ENCODE assay signal across 8 cellular contexts in the genomic region with DNA sequence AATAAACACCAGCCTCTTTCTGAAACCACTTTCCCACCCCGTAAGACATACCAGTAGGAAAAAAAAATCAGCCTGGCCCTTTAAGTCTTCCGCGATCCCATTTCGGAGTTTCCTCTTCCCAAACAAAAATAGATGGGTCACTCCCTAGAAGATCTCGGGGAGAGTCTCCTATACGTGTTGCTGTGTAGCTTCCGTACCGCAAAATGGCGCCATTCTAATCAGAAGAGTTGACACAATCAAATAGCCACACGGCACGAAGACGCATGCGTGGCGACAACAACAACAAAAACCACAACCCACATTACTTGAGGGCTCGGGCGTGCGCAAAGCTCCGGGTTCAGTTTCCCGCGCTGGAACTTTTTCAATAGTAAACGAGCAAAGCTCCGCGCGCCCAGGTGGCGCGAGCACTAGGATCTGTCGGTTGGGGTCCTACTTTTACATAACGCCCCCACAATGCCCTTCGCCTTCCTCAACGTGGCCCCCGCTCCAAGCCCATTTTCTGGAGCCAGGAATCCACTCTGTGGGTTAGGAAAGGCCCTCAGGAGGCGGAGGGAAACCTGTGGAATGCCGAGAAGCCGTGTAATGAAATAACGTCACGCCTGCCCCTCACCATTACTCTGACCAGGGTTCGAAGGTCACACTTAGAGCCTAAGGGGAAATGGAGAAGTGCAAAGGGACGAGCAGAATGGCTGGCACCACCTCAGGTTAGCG. TPM values are rescaled to one million over a fixed set of nuclear protein-coding genes. Genes with fewer than 3 reads are reported as not detected.
A peak's percentile ranks its signal among the peaks of the same experiment; 100 is the strongest.
DNase-seq lines count a peak whose midpoint lies in the region; ATAC-seq and TF ChIP-seq lines count a peak whose summit lies in the region.

A gene (minus strand): TSS at position 208 of the 711 bp plus-strand sequence. CDS start 519 bp downstream, outside the sequence.

- H3K4me3 ChIP-seq in HL-60 (replicated peaks; ENCODE audit: insufficient read depth, low read length) (peak within 1 kb of the TSS; percentile 85), left lung (peak within 1 kb of the TSS; percentile 57 to 66)

- H3K27ac ChIP-seq in HL-60 (replicated peaks): peak within 1 kb of the TSS; percentile 100
- H3K27ac ChIP-seq in left lung: peak within 1 kb of the TSS; percentile 93 to 94

- peaks cover 74% of the 10 kb centered on the region for H3K4me1 Mint-ChIP-seq in dendritic cell treated with granulocyte-macrophage colony-stimulating factor and Interleukin-4, amounts not matched to agents 40 ng/mL and 50 ng/mL, for 4 days (ENCODE audit: low read depth)

- H3K27ac Mint-ChIP-seq in dendritic cell treated with granulocyte-macrophage colony-stimulating factor and Interleukin-4, amounts not matched to agents 40 ng/mL and 50 ng/mL, for 4 days: peak within 1 kb of the TSS; percentile 95

- in situ Hi-C loops in GM13976 (cut with MboI; ENCODE audit: low sequenced_read_pairs, unreplicated experiment): no loop called here

- ATAC-seq in left lung (peak; percentile 73), HG02852 (IDR thresholded peaks at IDR 0.05; ENCODE audit: unreplicated experiment) (no peak)

- H3K4me1 ChIP-seq in left lung: peaks cover 19 to 60% of the 10 kb centered on the region in 2 donors

- peak; percentile 84 for DNase-seq in GM13976 (ENCODE audit: low spot score)
- DNase-seq in HL-60 (ENCODE audit: low read depth in 1 of 2, low spot score in 1 of 2): peak; percentile 90 to 97
- DNase-seq in NCI-H82 treated with DMSO at 0.1 percent for 48 hours (lab: John Stamatoyannopoulos, UW; ENCODE audit: unreplicated experiment): peak; percentile 79
- DNase-seq in activated CD4-positive, alpha-beta T cell treated with anti-CD3 and anti-CD28 coated beads, Interleukin-2, amount 50 U/mL, for 4 hours: peak; percentile 85
- peak; percentile 90 to 93 for DNase-seq in left lung
- DNase-seq in stimulated activated CD4-positive, alpha-beta T cell treated with anti-CD3 and anti-CD28 coated beads, Interleukin-2, amount 100 ng/mL, for 24 hours: peak; percentile 90 to 91

- peak within 1 kb of the TSS; percentile 94 for H3K4me3 Mint-ChIP-seq in dendritic cell treated with granulocyte-macrophage colony-stimulating factor and Interleukin-4, amounts not matched to agents 40 ng/mL and 50 ng/mL, for 4 days

- peaks cover 86% of the 10 kb centered on the region for H3K36me3 Mint-ChIP-seq in dendritic cell treated with granulocyte-macrophage colony-stimulating factor and Interleukin-4, amounts not matched to agents 40 ng/mL and 50 ng/mL, for 4 days (ENCODE audit: low read depth)

- no peaks in the 10 kb centered on the region for H3K9me3 Mint-ChIP-seq in dendritic cell treated with granulocyte-macrophage colony-stimulating factor and Interleukin-4, amounts not matched to agents 40 ng/mL and 50 ng/mL, for 4 days

- TF ChIP-seq CTCF in GM13976 (IDR thresholded peaks at IDR 0.05; ENCODE audit: borderline replicate concordance, control extremely low read depth, extremely low read depth, insufficient read depth, missing control alignments) (no peak), HL-60 (IDR thresholded peaks at IDR 0.05; ENCODE audit: insufficient read depth, low read length) (no peak), left lung (IDR thresholded peaks at IDR 0.05) (no peak)

- intact Hi-C loops in dendritic cell treated with granulocyte-macrophage colony-stimulating factor and Interleukin-4, amounts not matched to agents 40 ng/mL and 50 ng/mL, for 4 days (cut with micrococcal nuclease): loop anchor here (5.0 kb wide), 4 partner anchors 43 to 157 kb away; a partner anchor contains a TSS
- intact Hi-C loops in left lung (cut with DNase I): no loop called here

- no peaks in the 10 kb centered on the region for H3K27me3 Mint-ChIP-seq in dendritic cell treated with granulocyte-macrophage colony-stimulating factor and Interleukin-4, amounts not matched to agents 40 ng/mL and 50 ng/mL, for 4 days

- H3K27me3 ChIP-seq in HL-60 (ENCODE audit: insufficient read depth, poor library complexity, severe bottlenecking) (no peaks in the 10 kb centered on the region), left lung (no peaks in the 10 kb centered on the region)

- H3K9me3 ChIP-seq in left lung: no peaks in the 10 kb centered on the region

- peaks cover 0 to 54% of the 10 kb centered on the region in 2 donors for H3K36me3 ChIP-seq in left lung

RNA-seq across cellular contexts. Expression of the gene that starts here (rescaled TPM):
- total RNA-seq in left lung: 10 to 100 TPM; 10.3 to 13.2 TPM
